ENCODE assay signal across 17 cellular contexts in the genomic region with DNA sequence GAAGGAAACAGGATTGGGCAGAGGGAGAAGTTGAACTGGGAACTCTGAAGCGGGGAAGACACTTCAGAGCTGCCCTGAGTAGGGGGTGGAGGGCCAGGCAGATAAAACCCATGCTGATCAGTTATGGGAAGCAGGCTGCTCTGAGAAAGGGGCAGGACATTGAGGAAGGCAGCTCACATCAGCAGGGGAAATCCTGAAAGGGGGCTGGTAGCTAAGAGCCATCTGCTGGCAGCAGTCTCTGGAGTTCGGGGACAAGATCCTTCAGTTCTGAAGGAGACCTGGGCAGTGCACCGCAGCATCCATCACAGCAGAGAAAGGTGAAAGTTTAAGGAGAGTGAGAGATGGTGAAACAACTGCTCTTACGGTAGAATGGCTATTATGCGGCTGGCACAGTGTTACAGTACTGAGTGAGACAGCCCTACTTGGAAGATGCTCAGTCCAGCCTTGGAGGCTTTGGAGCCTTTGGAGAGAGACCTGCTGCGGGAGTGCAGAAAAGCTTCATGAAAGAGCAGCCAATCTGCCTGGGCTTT. TPM values are rescaled to one million over a fixed set of nuclear protein-coding genes. Genes with fewer than 3 reads are reported as not detected.
DNase-seq lines count a peak whose midpoint lies in the region; TF ChIP-seq lines count a peak whose summit lies in the region.
"Had no signal": no experiment of that assay in that cellular context is flagged by ENCODE, and none has a peak within 500 bp of the region (broad histone marks: within the 10 kb centered on the region; RNA-seq: fewer than 3 reads in every experiment).

No MANE protein-coding gene starts in this region.

- H3K4me1 ChIP-seq in esophagus squamous epithelium: peaks cover 3 to 5% (median 4%) of the 10 kb centered on the region in 3 donors
- H3K4me1 ChIP-seq: colonic mucosa had no signal

- no peak for TF ChIP-seq POLR2A in esophagus squamous epithelium (IDR thresholded peaks at IDR 0.05)

- no peak for TF ChIP-seq CTCF in esophagus squamous epithelium (IDR thresholded peaks at IDR 0.05)

- no peaks in the 10 kb centered on the region for H3K9me3 ChIP-seq in esophagus squamous epithelium
- H3K9me3 ChIP-seq: colonic mucosa, gastrocnemius medialis, pancreas had no signal

- 76% methylated on average over 6 of the region's 6 CpGs for WGBS in esophagus squamous epithelium, 2 donors

- peaks cover 0 to 23% (median 0%) of the 10 kb centered on the region in 4 donors for H3K27me3 ChIP-seq in esophagus squamous epithelium
- H3K27me3 ChIP-seq: colonic mucosa, gastrocnemius medialis, pancreas had no signal

- intact Hi-C loops in esophagus squamous epithelium (cut with DNase I): no loop called here

- H3K27ac ChIP-seq in esophagus squamous epithelium: no peak overlapping the region
- H3K27ac ChIP-seq: colonic mucosa, gastrocnemius medialis, pancreas had no signal

- no peak overlapping the region for H3K4me3 ChIP-seq in esophagus squamous epithelium
- H3K4me3 ChIP-seq: colonic mucosa, gastrocnemius medialis, pancreas had no signal

- DNase-seq in RPMI8226: peak; percentile 2
- DNase-seq in islet precursor cell: peak; percentile 51
- DNase-seq in NCI-H1105 treated with DMSO at 0.1 percent for 48 hours (lab: John Stamatoyannopoulos, UW): no peak
- DNase-seq in esophagus squamous epithelium (lab: John Stamatoyannopoulos, UW): no peak
- DNase-seq: activated B cell treated with CpG ODN at 0.5 μM for 24 hours; activated gamma-delta T cell treated with Interleukin-2 at 50 U/mL for 16 hours; anterior cingulate cortex; colonic mucosa; gastrocnemius medialis; left ventricle myocardium superior; NCI-H1436 treated with DMSO at 0.1 percent for 48 hours; NCI-H2227 treated with DMSO at 0.1 percent for 48 hours; NK-92 treated with Interleukin-12 subunit alpha and Interleukin-12 subunit beta, amount 100 ng/mL, for 24 hours; stimulated activated CD4-positive, alpha-beta T cell treated with anti-CD3 and anti-CD28 coated beads, Interleukin-4, amount 100 ng/mL, for 1 hour; stimulated activated CD8-positive, alpha-beta memory T cell treated with anti-CD3 and anti-CD28 coated beads, Interleukin-4, amount 100 ng/mL, for 48 hours; T-helper 1 cell had no signal

- H3K36me3 ChIP-seq in esophagus squamous epithelium: no peaks in the 10 kb centered on the region
- H3K36me3 ChIP-seq: colonic mucosa, gastrocnemius medialis, pancreas had no signal

RNA-seq across cellular contexts. Expression of a gene that starts 5.4 kb away (rescaled TPM):
- 10 to 100 TPM in 1 of 4 donors, 1 to 10 TPM in 3; 3.3 to 11.1 (median 4.8) TPM for total RNA-seq in esophagus squamous epithelium

RNA-seq across cellular contexts. Expression of a gene that starts 15.1 kb away (rescaled TPM):
- 1 to 10 TPM in 1 of 4 donors, under 1 TPM in 2, not detected in 1; 0.35 to 2.3 (median 0.70) TPM for total RNA-seq in esophagus squamous epithelium
- total RNA-seq: activated B cell treated with CpG ODN at 0.5 μM for 24 hours, gastrocnemius medialis had no signal

RNA-seq across cellular contexts. Expression of a gene that starts 37.7 kb away (rescaled TPM):
- not detected for total RNA-seq in esophagus squamous epithelium
- total RNA-seq: activated B cell treated with CpG ODN at 0.5 μM for 24 hours, gastrocnemius medialis had no signal

RNA-seq across cellular contexts. Expression of a gene that starts 53.8 kb away (rescaled TPM):
- total RNA-seq in esophagus squamous epithelium: 10 to 100 TPM; 53.4 to 85.7 (median 59.8) TPM

Comparison
In these comparisons a context has a peak if more than half of its experiments do, and no peak if none do; other contexts are left out.
1. DNase-seq: peak in RPMI8226 (single experiment) and islet precursor cell (single experiment); none in NCI-H1105 treated with DMSO at 0.1 percent for 48 hours (single experiment) and esophagus squamous epithelium (single experiment).